21 cellular contexts compared by ENCODE assay signal in genomic region chr11:72953631-72954030, GRCh38.
"Had no signal": no experiment of that assay in that cellular context is flagged by ENCODE, and none has a peak within 500 bp of the region (broad histone marks: within the 10 kb centered on the region; RNA-seq: fewer than 3 reads in every experiment).

No MANE protein-coding gene starts in this region.

- H3K27ac Mint-ChIP-seq: endodermal cell; stimulated activated effector memory CD8-positive, alpha-beta T cell treated with anti-CD3 and anti-CD28 coated beads, Interleukin-12 subunit alpha, Interleukin-12 subunit beta, amount 100 ng/mL, for 72 hours; stimulated activated naive CD8-positive, alpha-beta T cell treated with anti-CD3 and anti-CD28 coated beads, Interleukin-15, amount 100 ng/mL, for 72 hours had no signal

- H3K36me3 ChIP-seq: ovary, thoracic aorta, transverse colon had no signal

- H3K27me3 Mint-ChIP-seq: stimulated activated naive CD8-positive, alpha-beta T cell treated with anti-CD3 and anti-CD28 coated beads, Interleukin-15, amount 100 ng/mL, for 72 hours had no signal

- DNase-seq: caudate nucleus; effector CD4-positive, alpha-beta T cell; endodermal cell; erythroblast; foreskin melanocyte; heart left ventricle; hippocampal formation; kidney glomerular epithelial cell; mucosa of descending colon; nucleus accumbens; ovary; right cardiac atrium; small intestine; stimulated activated CD4-positive, alpha-beta T cell treated with anti-CD3 and anti-CD28 coated beads, Interleukin-4, amount 100 ng/mL, for 1 hour; stimulated activated CD8-positive, alpha-beta memory T cell treated with anti-CD3 and anti-CD28 coated beads, Interleukin-4, amount 100 ng/mL, for 48 hours; stimulated activated naive CD8-positive, alpha-beta T cell treated with anti-CD3 and anti-CD28 coated beads, Interleukin-15, amount 100 ng/mL, for 72 hours; transverse colon had no signal

- ATAC-seq: heart left ventricle; mucosa of descending colon; right cardiac atrium; stimulated activated effector memory CD8-positive, alpha-beta T cell treated with anti-CD3 and anti-CD28 coated beads, Interleukin-12 subunit alpha, Interleukin-12 subunit beta, amount 100 ng/mL, for 72 hours; stimulated activated naive CD8-positive, alpha-beta T cell treated with anti-CD3 and anti-CD28 coated beads, Interleukin-15, amount 100 ng/mL, for 72 hours had no signal

- H3K27ac ChIP-seq: coronary artery, heart left ventricle, ovary, thoracic aorta, transverse colon had no signal

- H3K9me3 Mint-ChIP-seq: endodermal cell; neural crest cell; stimulated activated effector memory CD8-positive, alpha-beta T cell treated with anti-CD3 and anti-CD28 coated beads, Interleukin-12 subunit alpha, Interleukin-12 subunit beta, amount 100 ng/mL, for 72 hours had no signal

- H3K4me3 ChIP-seq: coronary artery, heart left ventricle, mucosa of descending colon, ovary, thoracic aorta, transverse colon had no signal

- H3K27me3 ChIP-seq: heart left ventricle, ovary, transverse colon had no signal

- H3K4me3 Mint-ChIP-seq: endodermal cell; neural crest cell; stimulated activated effector memory CD8-positive, alpha-beta T cell treated with anti-CD3 and anti-CD28 coated beads, Interleukin-12 subunit alpha, Interleukin-12 subunit beta, amount 100 ng/mL, for 72 hours; stimulated activated naive CD8-positive, alpha-beta T cell treated with anti-CD3 and anti-CD28 coated beads, Interleukin-15, amount 100 ng/mL, for 72 hours had no signal

- H3K9me3 ChIP-seq: mucosa of descending colon, ovary, thoracic aorta, transverse colon had no signal
